11 cellular contexts compared by ENCODE assay signal in the genomic region with DNA sequence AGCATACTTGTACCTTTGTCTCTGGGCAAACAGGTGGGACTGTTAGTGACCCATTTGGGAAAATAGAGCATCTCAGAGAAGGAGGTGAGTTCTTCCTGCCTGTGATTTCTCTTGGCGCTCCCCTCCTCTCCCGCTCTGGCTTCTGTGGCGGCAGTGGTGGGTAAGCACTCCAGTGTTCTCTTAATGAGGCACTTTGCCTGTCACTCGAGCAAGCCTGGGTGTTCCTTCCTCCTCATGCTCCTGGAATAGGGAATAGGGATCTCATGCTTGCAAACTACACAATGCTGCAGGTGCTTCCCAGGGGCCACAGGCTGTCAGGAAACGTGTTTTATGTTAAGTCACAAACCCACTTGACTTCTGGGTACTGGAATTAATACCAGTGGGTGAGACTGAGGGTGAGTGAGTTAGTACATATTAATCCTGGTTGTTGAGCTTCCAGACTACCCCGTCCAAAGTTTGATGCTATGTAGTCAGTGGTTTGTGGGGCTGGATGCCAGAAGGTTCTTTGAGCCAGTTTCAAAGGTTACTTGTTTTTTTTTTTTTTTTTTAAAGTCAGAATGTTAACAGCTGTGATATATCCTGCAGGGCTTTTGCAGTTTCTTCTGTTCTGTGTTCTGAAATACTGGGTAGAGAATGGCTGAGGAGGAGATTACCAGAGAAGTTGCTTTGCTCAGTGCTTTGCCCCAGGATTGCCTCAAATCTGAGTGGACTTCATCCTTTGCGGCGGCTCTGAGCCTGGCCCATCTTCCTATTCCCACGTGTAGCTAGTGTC. TPM values are rescaled to one million over a fixed set of nuclear protein-coding genes. Genes with fewer than 3 reads are reported as not detected.
DNase-seq lines count a peak whose midpoint lies in the region; ATAC-seq, FAIRE-seq and TF ChIP-seq lines count a peak whose summit lies in the region.
"Had no signal": no experiment of that assay in that cellular context is flagged by ENCODE, and none has a peak within 500 bp of the region (broad histone marks: within the 10 kb centered on the region; RNA-seq: fewer than 3 reads in every experiment).

No MANE protein-coding gene starts in this region.

- FAIRE-seq in HTR-8/SVneo (lab: Jason Lieb, UNC), result no peak

- peak overlapping the region; percentile 77 for H3K27ac Mint-ChIP-seq in T-helper 17 cell
- H3K27ac Mint-ChIP-seq in progenitor cell of endocrine pancreas, result peak overlapping the region; percentile 39

- TF ChIP-seq CTCF in progenitor cell of endocrine pancreas (IDR thresholded peaks at IDR 0.05; ENCODE audit: unreplicated experiment), result no peak

- no peaks in the 10 kb centered on the region for H3K27me3 Mint-ChIP-seq in T-helper 17 cell
- no peaks in the 10 kb centered on the region for H3K27me3 Mint-ChIP-seq in progenitor cell of endocrine pancreas

- no peaks in the 10 kb centered on the region for H3K9me3 ChIP-seq in T-helper 17 cell (ENCODE audit: control insufficient read depth, low read length, poor library complexity, severe bottlenecking)
- H3K9me3 ChIP-seq: uterus had no signal

- H3K4me3 Mint-ChIP-seq in T-helper 17 cell (peak overlapping the region; percentile 39), progenitor cell of endocrine pancreas (ENCODE audit: low read depth) (no peak overlapping the region)
- H3K4me3 Mint-ChIP-seq: immature natural killer cell had no signal

- peaks cover 13% of the 10 kb centered on the region for H3K36me3 Mint-ChIP-seq in T-helper 17 cell (ENCODE audit: low read depth)
- H3K36me3 Mint-ChIP-seq in progenitor cell of endocrine pancreas (ENCODE audit: insufficient read depth), result peaks cover 31% of the 10 kb centered on the region

- no peak for ATAC-seq in T-helper 17 cell

- DNase-seq in NCI-H2227 (lab: John Stamatoyannopoulos, UW; ENCODE audit: unreplicated experiment) (peak; percentile 4), NCI-H2227 treated with DMSO at 0.1 percent for 48 hours (lab: John Stamatoyannopoulos, UW) (no peak), T-helper 17 cell (no peak), foreskin melanocyte (peak; percentile 45), progenitor cell of endocrine pancreas (ENCODE audit: low spot score, unreplicated experiment) (no peak), HTR-8/SVneo (ENCODE audit: insufficient read length, low spot score) (no peak), activated gamma-delta T cell (lab: John Stamatoyannopoulos, UW) (no peak)
- no peak for DNase-seq in stimulated activated naive CD4-positive, alpha-beta T cell (lab: John Stamatoyannopoulos, UW)
- DNase-seq: immature natural killer cell, KBM-7 had no signal

- H3K4me1 Mint-ChIP-seq in T-helper 17 cell (peaks cover 15% of the 10 kb centered on the region), progenitor cell of endocrine pancreas (ENCODE audit: low read depth) (peaks cover 19% of the 10 kb centered on the region)
- H3K4me1 Mint-ChIP-seq: immature natural killer cell had no signal

- no peaks in the 10 kb centered on the region for H3K9me3 Mint-ChIP-seq in progenitor cell of endocrine pancreas (ENCODE audit: low read depth)
- H3K9me3 Mint-ChIP-seq: immature natural killer cell had no signal

RNA-seq across cellular contexts. Expression of a gene that starts 30.5 kb away (rescaled TPM):
- total RNA-seq in T-helper 17 cell, result 100 to 1,000 TPM; 109 to 111 TPM
- 24.1 and 25.4 TPM in 2 replicates for total RNA-seq in progenitor cell of endocrine pancreas

Comparison
In these comparisons a context has a peak if more than half of its experiments do, and no peak if none do; other contexts are left out.
1. DNase-seq: peak in NCI-H2227 (single experiment) and foreskin melanocyte (single experiment); none in NCI-H2227 treated with DMSO at 0.1 percent for 48 hours (single experiment), T-helper 17 cell (0 of 3), progenitor cell of endocrine pancreas (single experiment), HTR-8/SVneo (single experiment), stimulated activated naive CD4-positive, alpha-beta T cell (0 of 6) and activated gamma-delta T cell (single experiment).